Comparison of ENCODE assay signal across 15 cellular contexts in the genomic region with DNA sequence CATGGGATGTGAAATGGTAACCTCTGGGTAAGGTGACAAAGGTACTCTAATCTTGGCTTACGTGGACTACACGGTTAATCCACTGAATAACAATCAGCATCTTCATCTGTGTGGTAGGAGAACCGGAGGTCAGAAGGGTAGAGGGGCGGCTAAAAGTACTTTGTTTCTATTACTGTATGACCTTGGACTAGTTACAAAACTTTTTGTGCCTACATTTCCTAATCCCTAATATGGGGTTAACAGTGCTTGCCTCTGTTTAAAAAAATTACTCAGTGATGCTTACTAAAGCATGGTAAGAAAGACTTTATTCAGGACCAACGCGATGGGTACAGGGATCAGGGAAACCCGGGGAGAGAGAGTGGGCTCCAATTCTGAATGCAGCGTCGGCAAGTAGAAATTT. TPM values are rescaled to one million over a fixed set of nuclear protein-coding genes. Genes with fewer than 3 reads are reported as not detected.
DNase-seq lines count a peak whose midpoint lies in the region; ATAC-seq and TF ChIP-seq lines count a peak whose summit lies in the region.
"Had no signal": no experiment of that assay in that cellular context is flagged by ENCODE, and none has a peak within 500 bp of the region (broad histone marks: within the 10 kb centered on the region; RNA-seq: fewer than 3 reads in every experiment).

No MANE protein-coding gene starts in this region.

- H3K4me1 ChIP-seq in Panc1 (ENCODE audit: control insufficient read depth, insufficient read depth, low read length) (peaks cover 11% of the 10 kb centered on the region), endodermal cell (ENCODE audit: control insufficient read depth, insufficient read depth, low read length) (no peaks in the 10 kb centered on the region)

- peaks cover 26% of the 10 kb centered on the region for H3K36me3 Mint-ChIP-seq in activated CD4-positive, alpha-beta T cell treated with anti-CD3 and anti-CD28 coated beads, Interleukin-2, amount 10 ng/mL, durations not matched to agents 24 days and 14 days (ENCODE audit: low read depth)
- peaks cover 6% of the 10 kb centered on the region for H3K36me3 Mint-ChIP-seq in endodermal cell (ENCODE audit: low read depth)
- peaks cover 33% of the 10 kb centered on the region for H3K36me3 Mint-ChIP-seq in stimulated activated effector memory CD8-positive, alpha-beta T cell treated with anti-CD3 and anti-CD28 coated beads, Interleukin-12 subunit alpha, Interleukin-12 subunit beta, amount 100 ng/mL, for 72 hours

- intact Hi-C loops in activated CD4-positive, alpha-beta T cell treated with anti-CD3 and anti-CD28 coated beads, Interleukin-2, amount 10 ng/mL, durations not matched to agents 24 days and 14 days (cut with micrococcal nuclease) = no loop called here
- intact Hi-C loops in Panc1 (cut with micrococcal nuclease; ENCODE audit: unreplicated experiment) = loop anchor here (10.0 kb wide), 1 partner anchor 127 kb away; no protein-coding TSS in a partner anchor

- TF ChIP-seq CTCF in Panc1 (IDR thresholded peaks at IDR 0.05) (no peak), endodermal cell (conservative IDR thresholded peaks at IDR 0.05) (no peak), GM13977 (IDR thresholded peaks at IDR 0.05; ENCODE audit: extremely low read depth, insufficient read depth, missing control alignments) (no peak)

- H3K4me3 ChIP-seq in Panc1 (ENCODE audit: low read depth in 2 of 2, low read length in 2 of 2) (no peak overlapping the region), endodermal cell (ENCODE audit: low read length) (no peak overlapping the region)
- H3K4me3 ChIP-seq: skin epidermis had no signal

- peak; percentile 55 for DNase-seq in activated CD4-positive, alpha-beta T cell treated with anti-CD3 and anti-CD28 coated beads, Interleukin-2, amount 10 ng/mL, durations not matched to agents 24 days and 14 days
- DNase-seq in activated CD4-positive, alpha-beta T cell treated with anti-CD3 and anti-CD28 coated beads, Interleukin-2, amount 50 U/mL, for 1 hour = no peak
- DNase-seq in Panc1 (ENCODE audit: low read depth, low spot score) = no peak
- no peak for DNase-seq in endodermal cell
- DNase-seq in stimulated activated effector memory CD8-positive, alpha-beta T cell treated with anti-CD3 and anti-CD28 coated beads, Interleukin-12 subunit alpha, Interleukin-12 subunit beta, amount 100 ng/mL, for 72 hours (ENCODE audit: low spot score in 2 of 2) = no peak
- DNase-seq in GM13977 (ENCODE audit: low spot score) = no peak
- DNase-seq in AG08396 (ENCODE audit: low spot score) = no peak
- DNase-seq: Karpas-422, mesenchymal stem cell, NCI-H1417 treated with DMSO at 0.1 percent for 48 hours, NCI-H226 had no signal

- no TSS peak for BruUV-seq in Panc1 (replicated peaks; lab: Mats Ljungman, UMichigan)

- no peak overlapping the region for H3K9ac ChIP-seq in endodermal cell (ENCODE audit: extremely low read depth, low read length, poor library complexity, severe bottlenecking)

- H3K9me3 ChIP-seq in Panc1 (ENCODE audit: control insufficient read depth, insufficient read depth, low read depth, low read length) (no peaks in the 10 kb centered on the region), endodermal cell (ENCODE audit: control insufficient read depth, low read length) (no peaks in the 10 kb centered on the region)

- 95% methylated on average over 8 to 9 of the region's 9 CpGs for whole genome bisulfite sequencing in endodermal cell (ENCODE audit: insufficient coverage in 1 of 2, insufficient read length in 1 of 2), 2 experiments

- H3K4me3 Mint-ChIP-seq in activated CD4-positive, alpha-beta T cell treated with anti-CD3 and anti-CD28 coated beads, Interleukin-2, amount 10 ng/mL, durations not matched to agents 24 days and 14 days = peak overlapping the region; percentile 80
- peak overlapping the region; percentile 97 for H3K4me3 Mint-ChIP-seq in endodermal cell
- H3K4me3 Mint-ChIP-seq in stimulated activated effector memory CD8-positive, alpha-beta T cell treated with anti-CD3 and anti-CD28 coated beads, Interleukin-12 subunit alpha, Interleukin-12 subunit beta, amount 100 ng/mL, for 72 hours = peak overlapping the region; percentile 91

- ATAC-seq in Panc1 = no peak
- no peak for ATAC-seq in stimulated activated effector memory CD8-positive, alpha-beta T cell treated with anti-CD3 and anti-CD28 coated beads, Interleukin-12 subunit alpha, Interleukin-12 subunit beta, amount 100 ng/mL, for 72 hours
- no peak for ATAC-seq in GM18867 (IDR thresholded peaks at IDR 0.05; ENCODE audit: unreplicated experiment)
- ATAC-seq: Right ventricle myocardium inferior had no signal

- H3K27me3 Mint-ChIP-seq in activated CD4-positive, alpha-beta T cell treated with anti-CD3 and anti-CD28 coated beads, Interleukin-2, amount 10 ng/mL, durations not matched to agents 24 days and 14 days = no peaks in the 10 kb centered on the region
- peaks cover 3% of the 10 kb centered on the region for H3K27me3 Mint-ChIP-seq in endodermal cell (ENCODE audit: insufficient read depth)

- H3K27ac Mint-ChIP-seq in activated CD4-positive, alpha-beta T cell treated with anti-CD3 and anti-CD28 coated beads, Interleukin-2, amount 10 ng/mL, durations not matched to agents 24 days and 14 days = peak overlapping the region; percentile 86
- H3K27ac Mint-ChIP-seq in endodermal cell = no peak overlapping the region
- no peak overlapping the region for H3K27ac Mint-ChIP-seq in stimulated activated effector memory CD8-positive, alpha-beta T cell treated with anti-CD3 and anti-CD28 coated beads, Interleukin-12 subunit alpha, Interleukin-12 subunit beta, amount 100 ng/mL, for 72 hours

- no peaks in the 10 kb centered on the region for H3K9me3 Mint-ChIP-seq in activated CD4-positive, alpha-beta T cell treated with anti-CD3 and anti-CD28 coated beads, Interleukin-2, amount 10 ng/mL, durations not matched to agents 24 days and 14 days
- no peaks in the 10 kb centered on the region for H3K9me3 Mint-ChIP-seq in endodermal cell
- H3K9me3 Mint-ChIP-seq in stimulated activated effector memory CD8-positive, alpha-beta T cell treated with anti-CD3 and anti-CD28 coated beads, Interleukin-12 subunit alpha, Interleukin-12 subunit beta, amount 100 ng/mL, for 72 hours = no peaks in the 10 kb centered on the region

- H3K27me3 ChIP-seq in Panc1 (ENCODE audit: control insufficient read depth, insufficient read depth, low read length) = no peaks in the 10 kb centered on the region
- no peaks in the 10 kb centered on the region for H3K27me3 ChIP-seq in endodermal cell (ENCODE audit: control insufficient read depth, insufficient read depth, low read length, poor library complexity, severe bottlenecking)

- peaks cover 3% of the 10 kb centered on the region for H3K36me3 ChIP-seq in Panc1 (ENCODE audit: control insufficient read depth, insufficient read depth, low read length)
- H3K36me3 ChIP-seq in endodermal cell (ENCODE audit: control insufficient read depth, insufficient read depth, low read length) = peaks cover 9% of the 10 kb centered on the region

- H3K27ac ChIP-seq in Panc1 (ENCODE audit: low read length) = peak overlapping the region; percentile 31; the same call in 1 of the 2 replicates
- H3K27ac ChIP-seq in endodermal cell (ENCODE audit: low read depth, low read length) = no peak overlapping the region
- H3K27ac ChIP-seq: HL-60 had no signal

- peaks cover 26% of the 10 kb centered on the region for H3K4me1 Mint-ChIP-seq in activated CD4-positive, alpha-beta T cell treated with anti-CD3 and anti-CD28 coated beads, Interleukin-2, amount 10 ng/mL, durations not matched to agents 24 days and 14 days
- peaks cover 22% of the 10 kb centered on the region for H3K4me1 Mint-ChIP-seq in endodermal cell
- peaks cover 29% of the 10 kb centered on the region for H3K4me1 Mint-ChIP-seq in stimulated activated effector memory CD8-positive, alpha-beta T cell treated with anti-CD3 and anti-CD28 coated beads, Interleukin-12 subunit alpha, Interleukin-12 subunit beta, amount 100 ng/mL, for 72 hours

- CTCF ChIA-PET in Panc1 (lab: Charles Lee) = no interaction called here

- in situ Hi-C loops in Panc1 (cut with HindIII; ENCODE audit: low pct_unique_long_range_greater_than_20kb, low sequenced_read_pairs) = no loop called here
- in situ Hi-C loops in GM13977 (cut with MboI; ENCODE audit: low pct_unique_long_range_greater_than_20kb, low sequenced_read_pairs, unreplicated experiment) = no loop called here

- POLR2A ChIA-PET in Panc1 (lab: Charles Lee) = no interaction called here

RNA-seq across cellular contexts. Expression of a gene that starts 1.7 kb away (rescaled TPM):
- total RNA-seq in activated CD4-positive, alpha-beta T cell treated with anti-CD3 and anti-CD28 coated beads, Interleukin-2, amount 10 ng/mL, durations not matched to agents 24 days and 14 days = 151 and 154 TPM in 2 replicates
- total RNA-seq in Panc1 (2021; ENCODE audit: unreplicated experiment) = 109 TPM
- polyA plus RNA-seq in Panc1 (2012; ENCODE audit: insufficient read length) = 70.0 TPM
- 100 to 1,000 TPM; 221 to 282 TPM for total RNA-seq in endodermal cell
- 154 TPM for polyA plus RNA-seq in endodermal cell (2013, experiment 1 of 2)
- 161 TPM for polyA plus RNA-seq in endodermal cell (2013, experiment 2 of 2)

RNA-seq across cellular contexts. Expression of a gene that starts 1.7 kb away (rescaled TPM):
- total RNA-seq in activated CD4-positive, alpha-beta T cell treated with anti-CD3 and anti-CD28 coated beads, Interleukin-2, amount 10 ng/mL, durations not matched to agents 24 days and 14 days = 52.8 and 55.4 TPM in 2 replicates
- 29.4 TPM for total RNA-seq in Panc1 (2021; ENCODE audit: unreplicated experiment)
- 6.6 TPM for polyA plus RNA-seq in Panc1 (2012; ENCODE audit: insufficient read length)
- 10 to 100 TPM; 41.9 to 57.2 TPM for total RNA-seq in endodermal cell
- polyA plus RNA-seq in endodermal cell (2013, experiment 1 of 2) = 13.8 TPM
- polyA plus RNA-seq in endodermal cell (2013, experiment 2 of 2) = 13.9 TPM
